Comparison of ENCODE assay signal across 15 cellular contexts in genomic region chr11:47593492-47593933, GRCh38. TPM values are rescaled to one million over a fixed set of nuclear protein-coding genes. Genes with fewer than 3 reads are reported as not detected.
DNase-seq lines count a peak whose midpoint lies in the region; ATAC-seq and TF ChIP-seq lines count a peak whose summit lies in the region.
"Had no signal": no experiment of that assay in that cellular context is flagged by ENCODE, and none has a peak within 500 bp of the region (broad histone marks: within the 10 kb centered on the region; RNA-seq: fewer than 3 reads in every experiment).

No MANE protein-coding gene starts in this region.

- no peak for ATAC-seq in PC-3
- ATAC-seq in natural killer cell treated with Interleukin-12 subunit alpha and Interleukin-12 subunit beta and Interleukin-15 and Interleukin-18, amount 100 ng/mL, for 72 hours: no peak
- no peak for ATAC-seq in GM19351 (IDR thresholded peaks at IDR 0.05; ENCODE audit: unreplicated experiment)
- ATAC-seq: activated CD8-positive, alpha-beta memory T cell treated with anti-CD3 and anti-CD28 coated beads, Interleukin-2, amount 10 ng/mL, durations not matched to agents 7 days and 5 days; esophagus mucosa; HCT116 had no signal

- H3K4me2 ChIP-seq in PC-3 (ENCODE audit: low read length): peak overlapping the region; percentile 60

- TF ChIP-seq CTCF in Caco-2 (IDR thresholded peaks at IDR 0.05; ENCODE audit: insufficient read depth in 1 of 2, low read depth in 1 of 2, low read length in 1 of 2, severe bottlenecking in 1 of 2, unreplicated experiment in 1 of 2): no peak
- no peak for TF ChIP-seq CTCF in PC-3 (conservative IDR thresholded peaks at IDR 0.05; ENCODE audit: low read depth, low read length)
- no peak for TF ChIP-seq CTCF in neural crest cell (conservative IDR thresholded peaks at IDR 0.05)

- no peaks in the 10 kb centered on the region for H3K4me1 Mint-ChIP-seq in Caco-2 (ENCODE audit: low read depth, unreplicated experiment)
- H3K4me1 Mint-ChIP-seq in neural crest cell: peaks cover 38% of the 10 kb centered on the region
- H3K4me1 Mint-ChIP-seq in natural killer cell treated with Interleukin-12 subunit alpha and Interleukin-12 subunit beta and Interleukin-15 and Interleukin-18, amount 100 ng/mL, for 72 hours (ENCODE audit: low read depth in 2 of 2): peaks cover 0 to 7% of the 10 kb centered on the region in 2 donors

- no peaks in the 10 kb centered on the region for H3K9me3 ChIP-seq in Caco-2
- H3K9me3 ChIP-seq in PC-3 (ENCODE audit: low read length): no peaks in the 10 kb centered on the region
- no peaks in the 10 kb centered on the region for H3K9me3 ChIP-seq in endocrine pancreas (ENCODE audit: control insufficient read depth, low read length)
- H3K9me3 ChIP-seq: Peyer's patch had no signal

- POLR2A ChIA-PET in Caco-2 (lab: Charles Lee) (no interaction called here), PC-3 (lab: Charles Lee; ENCODE audit: unreplicated experiment) (no interaction called here)

- BruUV-seq in Caco-2 (replicated peaks; lab: Mats Ljungman, UMichigan) (no TSS peak), PC-3 (replicated peaks; lab: Mats Ljungman, UMichigan) (no TSS peak)

- H3K9ac ChIP-seq in PC-3 (ENCODE audit: low read length) (no peak overlapping the region), endocrine pancreas (ENCODE audit: control insufficient read depth, insufficient read depth, low read length) (peak overlapping the region; percentile 7)

- H3K4me3 Mint-ChIP-seq in Caco-2 (ENCODE audit: unreplicated experiment): peak overlapping the region; percentile 64
- H3K4me3 Mint-ChIP-seq in neural crest cell: peak overlapping the region; percentile 88
- no peak overlapping the region for H3K4me3 Mint-ChIP-seq in natural killer cell treated with Interleukin-12 subunit alpha and Interleukin-12 subunit beta and Interleukin-15 and Interleukin-18, amount 100 ng/mL, for 72 hours
- H3K4me3 Mint-ChIP-seq: activated CD8-positive, alpha-beta memory T cell treated with anti-CD3 and anti-CD28 coated beads, Interleukin-2, amount 10 ng/mL, durations not matched to agents 7 days and 5 days; stimulated activated naive CD8-positive, alpha-beta T cell treated with anti-CD3 and anti-CD28 coated beads, Interleukin-15, Interleukin-2, amounts not matched to agents 100 ng/mL and 50 ng/mL, for 24 hours had no signal

- intact Hi-C loops in Caco-2 (cut with micrococcal nuclease; ENCODE audit: unreplicated experiment): no loop called here
- intact Hi-C loops in PC-3 (cut with micrococcal nuclease): no loop called here

- H3K36me3 ChIP-seq in Caco-2 (ENCODE audit: control insufficient read depth, insufficient read depth, low read length) (no peaks in the 10 kb centered on the region), PC-3 (ENCODE audit: low read depth, low read length) (no peaks in the 10 kb centered on the region), endocrine pancreas (ENCODE audit: control insufficient read depth, insufficient read depth, low read length) (no peaks in the 10 kb centered on the region)
- H3K36me3 ChIP-seq: Peyer's patch had no signal

- H2AFZ ChIP-seq in PC-3 (ENCODE audit: low read length): no peak overlapping the region

- H3K9me3 Mint-ChIP-seq in Caco-2 (ENCODE audit: unreplicated experiment): no peaks in the 10 kb centered on the region
- H3K9me3 Mint-ChIP-seq in neural crest cell: no peaks in the 10 kb centered on the region
- H3K9me3 Mint-ChIP-seq in natural killer cell treated with Interleukin-12 subunit alpha and Interleukin-12 subunit beta and Interleukin-15 and Interleukin-18, amount 100 ng/mL, for 72 hours: no peaks in the 10 kb centered on the region
- H3K9me3 Mint-ChIP-seq: stimulated activated naive CD8-positive, alpha-beta T cell treated with anti-CD3 and anti-CD28 coated beads, Interleukin-15, Interleukin-2, amounts not matched to agents 100 ng/mL and 50 ng/mL, for 24 hours had no signal

- H3K79me2 ChIP-seq in PC-3 (ENCODE audit: low read length): no peaks in the 10 kb centered on the region

- H3F3A ChIP-seq in PC-3 (ENCODE audit: low read length, unreplicated experiment): no peaks in the 10 kb centered on the region

- H3K4me3 ChIP-seq in Caco-2 (ENCODE audit: low read depth, low read length) (peak overlapping the region; percentile 50; the same call in 1 of the 2 replicates), PC-3 (ENCODE audit: low read length) (no peak overlapping the region), endocrine pancreas (ENCODE audit: control insufficient read depth, insufficient read depth, low read length) (no peak overlapping the region)

- peaks cover 12% of the 10 kb centered on the region for H3K27me3 Mint-ChIP-seq in Caco-2 (ENCODE audit: insufficient read depth, unreplicated experiment)
- H3K27me3 Mint-ChIP-seq in neural crest cell (ENCODE audit: low read depth): peaks cover 14% of the 10 kb centered on the region
- H3K27me3 Mint-ChIP-seq in natural killer cell treated with Interleukin-12 subunit alpha and Interleukin-12 subunit beta and Interleukin-15 and Interleukin-18, amount 100 ng/mL, for 72 hours: peaks cover 21 to 28% of the 10 kb centered on the region in 2 donors

- H3K36me3 Mint-ChIP-seq in Caco-2 (ENCODE audit: insufficient read depth, unreplicated experiment) (no peaks in the 10 kb centered on the region), neural crest cell (ENCODE audit: low read depth) (no peaks in the 10 kb centered on the region)
- no peaks in the 10 kb centered on the region for H3K36me3 Mint-ChIP-seq in natural killer cell treated with Interleukin-12 subunit alpha and Interleukin-12 subunit beta and Interleukin-15 and Interleukin-18, amount 100 ng/mL, for 72 hours
- H3K36me3 Mint-ChIP-seq: activated CD8-positive, alpha-beta memory T cell treated with anti-CD3 and anti-CD28 coated beads, Interleukin-2, amount 10 ng/mL, durations not matched to agents 7 days and 5 days had no signal

- no peaks in the 10 kb centered on the region for H4K20me1 ChIP-seq in PC-3 (ENCODE audit: low read length)

- H3K4me1 ChIP-seq in Caco-2: 0 out of 2 replicates have a peak, but pooled peaks cover 5% of the 10 kb centered on the region
- no peaks in the 10 kb centered on the region for H3K4me1 ChIP-seq in PC-3 (ENCODE audit: insufficient read depth, low read length)
- no peaks in the 10 kb centered on the region for H3K4me1 ChIP-seq in endocrine pancreas (ENCODE audit: control insufficient read depth, insufficient read depth, low read length)

- H3K9me2 ChIP-seq in PC-3 (replicated peaks; ENCODE audit: low read length): no peaks in the 10 kb centered on the region

- CTCF ChIA-PET in Caco-2 (lab: Charles Lee): no interaction called here
- CTCF ChIA-PET in PC-3 (lab: Charles Lee): no interaction called here

- H3K27me3 ChIP-seq in Caco-2 (replicated peaks; ENCODE audit: control insufficient read depth, insufficient read depth, low read length) (peaks cover 4% of the 10 kb centered on the region), PC-3 (ENCODE audit: low read length) (peaks cover 15% of the 10 kb centered on the region), endocrine pancreas (ENCODE audit: control insufficient read depth, insufficient read depth, low read length) (peaks cover 2% of the 10 kb centered on the region)

- H3K27ac ChIP-seq in PC-3 (ENCODE audit: low read length): no peak overlapping the region
- H3K27ac ChIP-seq: Peyer's patch had no signal

- H3K27ac Mint-ChIP-seq in Caco-2 (ENCODE audit: unreplicated experiment) (no peak overlapping the region), neural crest cell (ENCODE audit: unreplicated experiment) (no peak overlapping the region)
- no peak overlapping the region for H3K27ac Mint-ChIP-seq in natural killer cell treated with Interleukin-12 subunit alpha and Interleukin-12 subunit beta and Interleukin-15 and Interleukin-18, amount 100 ng/mL, for 72 hours
- H3K27ac Mint-ChIP-seq: activated CD8-positive, alpha-beta memory T cell treated with anti-CD3 and anti-CD28 coated beads, Interleukin-2, amount 10 ng/mL, durations not matched to agents 7 days and 5 days; stimulated activated naive CD8-positive, alpha-beta T cell treated with anti-CD3 and anti-CD28 coated beads, Interleukin-15, Interleukin-2, amounts not matched to agents 100 ng/mL and 50 ng/mL, for 24 hours had no signal

- DNase-seq in Caco-2 (no peak), PC-3 (no peak), neural crest cell (ENCODE audit: low read depth, low spot score) (no peak), HUDEP-2 (lab: John Stamatoyannopoulos, UW; ENCODE audit: unreplicated experiment in 76 of 76) (no peak), A172 (ENCODE audit: low spot score) (no peak)
- no peak for DNase-seq in natural killer cell treated with Interleukin-12 subunit alpha and Interleukin-12 subunit beta and Interleukin-15 and Interleukin-18, amount 100 ng/mL, for 72 hours (ENCODE audit: low spot score)
- DNase-seq: activated CD8-positive, alpha-beta memory T cell treated with anti-CD3 and anti-CD28 coated beads, Interleukin-2, amount 10 ng/mL, durations not matched to agents 7 days and 5 days; occipital lobe; Peyer's patch had no signal

RNA-seq across cellular contexts. Expression of gene C1QTNF4, which starts 0.7 kb away (rescaled TPM):
- 0.63 and 0.75 TPM in 2 replicates for total RNA-seq in Caco-2 (2022)
- not detected in 2 replicates for total RNA-seq in PC-3 (2014; rRNA removed)
- 18.9 and 21.4 TPM in 2 replicates for total RNA-seq in neural crest cell
- total RNA-seq in natural killer cell treated with Interleukin-12 subunit alpha and Interleukin-12 subunit beta and Interleukin-15 and Interleukin-18, amount 100 ng/mL, for 72 hours: not detected
- not detected in 2 replicates for total RNA-seq in A172 (2014; rRNA removed; shearing (Covaris generic))
- total RNA-seq: esophagus mucosa, LHCN-M2 had no signal

RNA-seq across cellular contexts. Expression of gene FAM180B, which starts 7.0 kb away (rescaled TPM):
- total RNA-seq in Caco-2 (2022) (not detected in 2 replicates), PC-3 (2014; rRNA removed) (not detected in 2 replicates), neural crest cell (0.35 and 0.50 TPM in 2 replicates)
- total RNA-seq in natural killer cell treated with Interleukin-12 subunit alpha and Interleukin-12 subunit beta and Interleukin-15 and Interleukin-18, amount 100 ng/mL, for 72 hours: under 1 TPM; 0.31 to 0.62 TPM
- total RNA-seq in A172 (2014; rRNA removed; shearing (Covaris generic)): not detected in 2 replicates
- total RNA-seq: esophagus mucosa, LHCN-M2, Peyer's patch had no signal

RNA-seq across cellular contexts. Expression of gene NDUFS3, which starts 14.6 kb away (rescaled TPM):
- total RNA-seq in Caco-2 (2022) (183 and 185 TPM in 2 replicates), PC-3 (2014; rRNA removed) (120 and 166 TPM in 2 replicates), neural crest cell (172 and 178 TPM in 2 replicates)
- 100 to 1,000 TPM; 101 to 145 TPM for total RNA-seq in natural killer cell treated with Interleukin-12 subunit alpha and Interleukin-12 subunit beta and Interleukin-15 and Interleukin-18, amount 100 ng/mL, for 72 hours
- 152 and 165 TPM in 2 replicates for total RNA-seq in A172 (2014; rRNA removed; shearing (Covaris generic))

RNA-seq across cellular contexts. Expression of gene KBTBD4, which starts 14.7 kb away (rescaled TPM):
- total RNA-seq in Caco-2 (2022) (11.9 and 12.5 TPM in 2 replicates), PC-3 (2014; rRNA removed) (9.2 and 9.8 TPM in 2 replicates), neural crest cell (15.4 and 16.6 TPM in 2 replicates)
- total RNA-seq in natural killer cell treated with Interleukin-12 subunit alpha and Interleukin-12 subunit beta and Interleukin-15 and Interleukin-18, amount 100 ng/mL, for 72 hours: 10 to 100 TPM; 13.2 to 19.7 TPM
- total RNA-seq in A172 (2014; rRNA removed; shearing (Covaris generic)): 44.7 and 60.4 TPM in 2 replicates

RNA-seq across cellular contexts. Expression of gene PTPMT1, which starts 28.1 kb away (rescaled TPM):
- 100 and 108 TPM in 2 replicates for total RNA-seq in Caco-2 (2022)
- 167 and 212 TPM in 2 replicates for total RNA-seq in PC-3 (2014; rRNA removed)
- total RNA-seq in neural crest cell: 41.8 and 47.0 TPM in 2 replicates
- 10 to 100 TPM; 33.1 to 57.4 TPM for total RNA-seq in natural killer cell treated with Interleukin-12 subunit alpha and Interleukin-12 subunit beta and Interleukin-15 and Interleukin-18, amount 100 ng/mL, for 72 hours
- total RNA-seq in A172 (2014; rRNA removed; shearing (Covaris generic)): 225 and 253 TPM in 2 replicates

Comparison
In these comparisons a context has a peak if more than half of its experiments do, and no peak if none do; other contexts are left out.
1. RNA of gene C1QTNF4, which starts 0.7 kb away (total RNA-seq): 18.9 to 21.4 TPM in neural crest cell; 0.63 to 0.75 TPM in Caco-2, not detected in natural killer cell treated with Interleukin-12 subunit alpha and Interleukin-12 subunit beta and Interleukin-15 and Interleukin-18, amount 100 ng/mL, for 72 hours, not detected in PC-3 and not detected in A172; every median in the first group is over 10 times any median in the second.